32 cellular contexts compared by ENCODE assay signal in genomic region chr2:199697469-199697868, GRCh38.
"Had no signal": no experiment of that assay in that cellular context is flagged by ENCODE, and none has a peak within 500 bp of the region (broad histone marks: within the 10 kb centered on the region; RNA-seq: fewer than 3 reads in every experiment).

No MANE protein-coding gene starts in this region.

- H3K27ac ChIP-seq: ascending aorta, cardiac muscle cell, VCaP had no signal

- H3K36me3 ChIP-seq: ascending aorta, cardiac muscle cell had no signal

- FAIRE-seq: bronchial epithelial cell, TTC549 had no signal

- H3K4me3 ChIP-seq: ascending aorta, cardiac muscle cell had no signal

- H3K9me3 ChIP-seq: ascending aorta had no signal

- DNase-seq: activated B cell treated with CpG ODN at 0.5 μM for 24 hours; activated CD4-positive, alpha-beta memory T cell treated with anti-CD3 and anti-CD28 coated beads, Interleukin-2, amount 10 ng/mL, durations not matched to agents 7 days and 5 days; activated CD4-positive, alpha-beta T cell treated with anti-CD3 and anti-CD28 coated beads for 1 hour; activated CD4-positive, alpha-beta T cell treated with anti-CD3 and anti-CD28 coated beads for 36 hours; activated CD4-positive, alpha-beta T cell treated with anti-CD3 and anti-CD28 coated beads for 48 hours; activated CD4-positive, alpha-beta T cell treated with anti-CD3 and anti-CD28 coated beads, Interleukin-2, amount 10 ng/mL, durations not matched to agents 7 days and 5 days; activated CD4-positive, alpha-beta T cell treated with anti-CD3 and anti-CD28 coated beads, Interleukin-2, amount 50 U/mL, for 48 hours; activated CD8-positive, alpha-beta memory T cell treated with anti-CD3 and anti-CD28 coated beads for 24 hours; activated CD8-positive, alpha-beta memory T cell treated with anti-CD3 and anti-CD28 coated beads, Interleukin-2, amount 10 ng/mL, durations not matched to agents 7 days and 5 days; activated CD8-positive, alpha-beta memory T cell treated with anti-CD3 and anti-CD28 coated beads, Interleukin-2, amount 50 U/mL, for 48 hours; activated CD8-positive, alpha-beta T cell treated with anti-CD3 and anti-CD28 coated beads, Interleukin-2, amount 10 ng/mL, durations not matched to agents 7 days and 5 days; activated effector memory CD4-positive, alpha-beta T cell treated with Interleukin-2 at 50 U/mL for 16 hours; activated gamma-delta T cell; activated naive CD4-positive, alpha-beta T cell treated with anti-CD3 and anti-CD28 coated beads, Interleukin-2, amount 10 ng/mL, durations not matched to agents 7 days and 5 days; activated naive CD4-positive, alpha-beta T cell treated with Interleukin-2 at 50 U/mL for 16 hours; activated naive CD8-positive, alpha-beta T cell treated with anti-CD3 and anti-CD28 coated beads, Interleukin-2, amount 10 ng/mL, durations not matched to agents 7 days and 5 days; activated naive CD8-positive, alpha-beta T cell treated with anti-CD3 and anti-CD28 coated beads, Interleukin-2, amount 50 U/mL, for 24 hours; activated T-cell treated with anti-CD3 and anti-CD28 coated beads, Interleukin-2, amount 50 U/mL, for 24 hours; activated T-cell treated with anti-CD3 and anti-CD28 coated beads, Interleukin-2, amount 50 U/mL, for 48 hours; amygdala; anterior cingulate cortex; caudate nucleus; cerebellar nuclear complex; T-helper 1 cell; T-helper 2 cell; T-helper 9 cell had no signal

- H3K4me1 ChIP-seq: ascending aorta had no signal

- ATAC-seq: activated CD4-positive, alpha-beta T cell treated with anti-CD3 and anti-CD28 coated beads for 36 hours; activated CD4-positive, CD25-positive, alpha-beta regulatory T cell treated with anti-CD3 and anti-CD28 coated beads, Interleukin-2, amount 50 U/mL, for 24 hours; activated CD8-positive, alpha-beta memory T cell treated with anti-CD3 and anti-CD28 coated beads, Interleukin-2, amount 10 ng/mL, durations not matched to agents 7 days and 5 days; activated CD8-positive, alpha-beta T cell treated with anti-CD3 and anti-CD28 coated beads, Interleukin-2, amount 10 ng/mL, durations not matched to agents 7 days and 5 days; activated naive CD8-positive, alpha-beta T cell treated with anti-CD3 and anti-CD28 coated beads, Interleukin-2, amount 50 U/mL, for 24 hours had no signal

- H3K27me3 ChIP-seq: ascending aorta had no signal
